9 cellular contexts compared by ENCODE assay signal in genomic region chr16:84950906-84951305, GRCh38.
DNase-seq lines count a peak whose midpoint lies in the region; ATAC-seq and TF ChIP-seq lines count a peak whose summit lies in the region.
"Had no signal": no experiment of that assay in that cellular context is flagged by ENCODE, and none has a peak within 500 bp of the region (broad histone marks: within the 10 kb centered on the region; RNA-seq: fewer than 3 reads in every experiment).

No MANE protein-coding gene starts in this region.

- H3K36me3 Mint-ChIP-seq in endothelial cell (ENCODE audit: low read depth, unreplicated experiment) (no peaks in the 10 kb centered on the region), type B pancreatic cell (no peaks in the 10 kb centered on the region)

- ATAC-seq in GM19035 (IDR thresholded peaks at IDR 0.05; ENCODE audit: unreplicated experiment), result no peak
- no peak for ATAC-seq in HG03460 (IDR thresholded peaks at IDR 0.05; ENCODE audit: unreplicated experiment)
- ATAC-seq: left cardiac atrium had no signal

- DNase-seq in stimulated activated naive CD4-positive, alpha-beta T cell treated with Interleukin-2 at 50 U/mL for 16 hours (lab: John Stamatoyannopoulos, UW), result peak; percentile 7
- no peak for DNase-seq in stimulated activated naive CD4-positive, alpha-beta T cell (lab: John Stamatoyannopoulos, UW)
- DNase-seq in SK-N-DZ (ENCODE audit: low spot score), result peak; percentile 57
- no peak for DNase-seq in endothelial cell (ENCODE audit: low spot score)
- no peak for DNase-seq in type B pancreatic cell (ENCODE audit: extremely low spot score, unreplicated experiment)
- DNase-seq in KG1 (lab: John Stamatoyannopoulos, UW), result no peak
- DNase-seq: left cardiac atrium had no signal

- H3K4me1 Mint-ChIP-seq in endothelial cell (ENCODE audit: unreplicated experiment) (peaks cover 7% of the 10 kb centered on the region), type B pancreatic cell (ENCODE audit: unreplicated experiment) (peaks cover 20% of the 10 kb centered on the region)

- H3K27me3 Mint-ChIP-seq in endothelial cell (ENCODE audit: unreplicated experiment) (no peaks in the 10 kb centered on the region), type B pancreatic cell (no peaks in the 10 kb centered on the region)

- H3K4me3 Mint-ChIP-seq in endothelial cell (ENCODE audit: unreplicated experiment) (no peak overlapping the region), type B pancreatic cell (no peak overlapping the region)

- H3K9me3 Mint-ChIP-seq in endothelial cell (ENCODE audit: unreplicated experiment) (no peaks in the 10 kb centered on the region), type B pancreatic cell (no peaks in the 10 kb centered on the region)

- TF ChIP-seq CTCF in endothelial cell (IDR thresholded peaks at IDR 0.05; ENCODE audit: unreplicated experiment), result peak; percentile 18
- peak; percentile 40 for TF ChIP-seq CTCF in type B pancreatic cell (conservative IDR thresholded peaks at IDR 0.05)

- H3K27ac Mint-ChIP-seq in endothelial cell (ENCODE audit: unreplicated experiment), result no peak overlapping the region
- H3K27ac Mint-ChIP-seq in type B pancreatic cell, result no peak overlapping the region

Comparison
In these comparisons a context has a peak if more than half of its experiments do, and no peak if none do; other contexts are left out.
1. DNase-seq: peak in stimulated activated naive CD4-positive, alpha-beta T cell treated with Interleukin-2 at 50 U/mL for 16 hours (single experiment) and SK-N-DZ (single experiment); none in stimulated activated naive CD4-positive, alpha-beta T cell (0 of 6), endothelial cell (single experiment), type B pancreatic cell (single experiment) and KG1 (single experiment).